In genomic region chr11:63877658-63878241, GRCh38 we compare ENCODE assay signal across 20 cellular contexts. TPM values are rescaled to one million over a fixed set of nuclear protein-coding genes. Genes with fewer than 3 reads are reported as not detected.
DNase-seq lines count a peak whose midpoint lies in the region; FAIRE-seq and TF ChIP-seq lines count a peak whose summit lies in the region.
"Had no signal": no experiment of that assay in that cellular context is flagged by ENCODE, and none has a peak within 500 bp of the region (broad histone marks: within the 10 kb centered on the region; RNA-seq: fewer than 3 reads in every experiment).

No MANE protein-coding gene starts in this region.

- no peak for FAIRE-seq in H1 (lab: Jason Lieb, UNC)
- FAIRE-seq: A204.1, HepG2 had no signal

- no peak overlapping the region for H2BK20ac ChIP-seq in H1 (ENCODE audit: low read length)

- H3K4me2 ChIP-seq in H1 (ENCODE audit: insufficient read depth in 1 of 2, low read depth in 2 of 2, low read length in 2 of 2) (no peak overlapping the region), trophoblast cell (ENCODE audit: low read length) (no peak overlapping the region), mesendoderm (ENCODE audit: low read length) (no peak overlapping the region)

- peak overlapping the region; percentile 93 for H3K27ac ChIP-seq in VCaP
- H3K27ac ChIP-seq in H1 (ENCODE audit: low read depth, low read length), result no peak overlapping the region
- H3K27ac ChIP-seq in trophoblast cell (ENCODE audit: low read depth, low read length), result no peak overlapping the region
- no peak overlapping the region for H3K27ac ChIP-seq in mesendoderm (ENCODE audit: low read depth, low read length)
- H3K27ac ChIP-seq: parathyroid adenoma, SK-N-MC had no signal

- 92% methylated on average over 6 of the region's 6 CpGs; no CpG with 5 or more reads in 1 of the 2 experiments for whole genome bisulfite sequencing in H1 (ENCODE audit: extremely low coverage in 1 of 2, insufficient coverage in 1 of 2, insufficient read length in 1 of 2, insufficient replicate concordance in 2 of 2, low coverage in 1 of 2, low lambda C conversion rate in 2 of 2, missing lambda C conversion rate in 1 of 2), 2 experiments
- WGBS in trophoblast cell (ENCODE audit: extremely low coverage, insufficient coverage, insufficient read length), result no CpG with 5 or more reads among the region's 6 CpGs
- no CpG with 5 or more reads among the region's 6 CpGs for WGBS in mesendoderm (ENCODE audit: extremely low coverage, insufficient coverage, low lambda C conversion rate)

- POLR2A ChIA-PET in H1 (lab: Charles Lee; ENCODE audit: partially characterized antibody), result interaction anchor here (0.8 to 3.0 kb wide), 6 partner anchors 9 to 48 kb away, joined by 3 to 7 read pairs (median 4); partner anchors contain the start of gene RCOR2

- peaks cover 7 to 19% (median 13%) of the 10 kb centered on the region in 4 experiments for H3K4me1 ChIP-seq in H1 (replicated peaks in 1 of 4; ENCODE audit: control insufficient read depth in 3 of 4, insufficient read depth in 4 of 4, low read length in 3 of 4)
- peaks cover 24 to 25% of the 10 kb centered on the region in 2 experiments for H3K4me1 ChIP-seq in trophoblast cell (ENCODE audit: control insufficient read depth in 1 of 2, insufficient read depth in 2 of 2, low read length in 2 of 2)
- peaks cover 10% of the 10 kb centered on the region for H3K4me1 ChIP-seq in mesendoderm (ENCODE audit: control insufficient read depth, low read depth, low read length)

- no peak overlapping the region for H4K5ac ChIP-seq in H1 (ENCODE audit: insufficient read length, low read depth, low read length)
- no peak overlapping the region for H4K5ac ChIP-seq in mesendoderm (ENCODE audit: low read length)

- H2BK120ac ChIP-seq in H1 (replicated peaks; ENCODE audit: low read depth, low read length) (no peak overlapping the region), trophoblast cell (ENCODE audit: insufficient read depth, low read length, poor library complexity) (no peak overlapping the region), mesendoderm (ENCODE audit: low read depth, low read length) (no peak overlapping the region)

- H3K9me3 ChIP-seq in H1 (ENCODE audit: insufficient read depth in 2 of 2, low read depth in 1 of 2, low read length in 1 of 2) (no peaks in the 10 kb centered on the region), trophoblast cell (ENCODE audit: insufficient read depth, low read depth, low read length) (no peaks in the 10 kb centered on the region)

- H2AFZ ChIP-seq in H1 (ENCODE audit: low read length) (no peak overlapping the region), trophoblast cell (ENCODE audit: insufficient read depth, low read length, poor library complexity) (no peak overlapping the region)
- H2AFZ ChIP-seq: parathyroid adenoma had no signal

- H4K20me1 ChIP-seq in H1 (replicated peaks in 1 of 2; ENCODE audit: control insufficient read depth in 1 of 2, insufficient read depth in 2 of 2, low read length in 2 of 2), result peaks cover 8 to 28% of the 10 kb centered on the region in 2 experiments

- H4K12ac ChIP-seq in trophoblast cell (ENCODE audit: low read depth, low read length), result no peak overlapping the region

- H3K79me2 ChIP-seq in H1 (ENCODE audit: control insufficient read depth in 1 of 2, insufficient read depth in 2 of 2, low read length in 2 of 2), result peaks cover 0 to 81% of the 10 kb centered on the region in 2 experiments; a peak in 2 of 4 replicates
- H3K79me2 ChIP-seq in trophoblast cell (ENCODE audit: control insufficient read depth, insufficient read depth, low read length, poor library complexity), result peaks cover 20% of the 10 kb centered on the region
- peaks cover 60% of the 10 kb centered on the region for H3K79me2 ChIP-seq in mesendoderm (ENCODE audit: control insufficient read depth, insufficient read depth, low read length)

- no peak for TF ChIP-seq RAD21 in H1 (IDR thresholded peaks at IDR 0.05 in 1 of 2, conservative IDR thresholded peaks at IDR 0.05 in 1 of 2; ENCODE audit: low read depth in 2 of 2, low read length in 2 of 2)

- TF ChIP-seq EP300 in H1 (IDR thresholded peaks at IDR 0.05; ENCODE audit: borderline replicate concordance in 1 of 2, low read depth in 2 of 2, low read length in 2 of 2), result no peak

- no peak overlapping the region for H3K9ac ChIP-seq in H1 (replicated peaks in 1 of 4; ENCODE audit: extremely low read depth in 1 of 4, low read depth in 3 of 4, low read length in 3 of 4)
- no peak overlapping the region for H3K9ac ChIP-seq in trophoblast cell (ENCODE audit: low read length)
- H3K9ac ChIP-seq in mesendoderm (ENCODE audit: low read length), result no peak overlapping the region
- H3K9ac ChIP-seq: parathyroid adenoma had no signal

- CTCF ChIA-PET in H1 (lab: Charles Lee; ENCODE audit: partially characterized antibody), result interaction anchor here (0.9 to 8.5 kb wide), 14 partner anchors 10 to 57 kb away, joined by 3 to 76 read pairs (median 4); partner anchors contain the start of gene MARK2

- H3K18ac ChIP-seq in H1 (ENCODE audit: extremely low read depth, low read length), result no peak overlapping the region
- H3K18ac ChIP-seq in trophoblast cell (ENCODE audit: low read length), result no peak overlapping the region
- H3K18ac ChIP-seq in mesendoderm (ENCODE audit: low read length), result no peak overlapping the region

- H3K4me3 ChIP-seq in H1 (ENCODE audit: extremely low read depth in 1 of 4, insufficient read depth in 2 of 4, low read depth in 3 of 4, low read length in 4 of 4) (no peak overlapping the region), trophoblast cell (ENCODE audit: low read depth, low read length) (no peak overlapping the region), mesendoderm (ENCODE audit: low read length) (no peak overlapping the region)
- H3K4me3 ChIP-seq: SK-N-MC had no signal

- no peak for TF ChIP-seq POLR2A in H1 (IDR thresholded peaks at IDR 0.05; ENCODE audit: control extremely low read depth in 1 of 2, low read depth in 2 of 2, low read length in 2 of 2)

- H3K79me1 ChIP-seq in H1 (ENCODE audit: low read depth, low read length) (peaks cover 25% of the 10 kb centered on the region), trophoblast cell (ENCODE audit: low read length) (no peaks in the 10 kb centered on the region), mesendoderm (ENCODE audit: low read length) (peaks cover 45% of the 10 kb centered on the region)

- H2BK12ac ChIP-seq in H1 (ENCODE audit: low read depth, low read length) (no peak overlapping the region), trophoblast cell (ENCODE audit: low read length) (no peak overlapping the region)

- no peak for TF ChIP-seq CTCF in VCaP (conservative IDR thresholded peaks at IDR 0.05)
- TF ChIP-seq CTCF in H1 (IDR thresholded peaks at IDR 0.05; ENCODE audit: control extremely low read depth in 1 of 3, insufficient read depth in 1 of 3, low read depth in 1 of 3, low read length in 3 of 3), result no peak

- H3K27me3 ChIP-seq in H1 (replicated peaks in 1 of 4; ENCODE audit: control insufficient read depth in 3 of 4, extremely low read depth in 1 of 4, insufficient read depth in 3 of 4, low read length in 3 of 4) (no peaks in the 10 kb centered on the region), trophoblast cell (ENCODE audit: insufficient read depth, low read length) (no peaks in the 10 kb centered on the region), mesendoderm (ENCODE audit: insufficient read depth, low read length, poor library complexity) (no peaks in the 10 kb centered on the region)

- H3K23ac ChIP-seq in H1 (ENCODE audit: insufficient read length), result no peak overlapping the region
- H3K23ac ChIP-seq in trophoblast cell (ENCODE audit: low read length), result no peak overlapping the region
- no peak overlapping the region for H3K23ac ChIP-seq in mesendoderm (ENCODE audit: low read length)

- 0 out of 2 replicates have a peak, but pooled peaks cover 2% of the 10 kb centered on the region for H3K23me2 ChIP-seq in H1 (ENCODE audit: low read depth, low read length)

- DNase-seq in NCI-H510A treated with DMSO at 0.1 percent for 48 hours (lab: John Stamatoyannopoulos, UW) (peak; percentile 10), NCI-H510A (lab: John Stamatoyannopoulos, UW) (no peak), H1 (ENCODE audit: low read depth in 1 of 2, low spot score in 2 of 2) (no peak), trophoblast cell (no peak), mesenteric fat pad (ENCODE audit: low spot score) (no peak), mesendoderm (no peak)
- no peak for DNase-seq in NK-92 treated with Interleukin-12 subunit alpha and Interleukin-12 subunit beta, amount 100 ng/mL, for 24 hours (lab: John Stamatoyannopoulos, UW)
- DNase-seq: activated gamma-delta T cell; aorta; GDM1; HCEC 1CT; NCI-H1417; NCI-H2171; stimulated activated naive CD4-positive, alpha-beta T cell treated with Interleukin-2 at 50 U/mL for 16 hours; T-helper 9 cell had no signal

- no peak overlapping the region for H2BK5ac ChIP-seq in H1 (ENCODE audit: low read depth, low read length)
- no peak overlapping the region for H2BK5ac ChIP-seq in trophoblast cell (ENCODE audit: low read depth, low read length, poor library complexity)
- H2BK5ac ChIP-seq in mesendoderm (ENCODE audit: low read length), result no peak overlapping the region

- H4K91ac ChIP-seq in H1 (replicated peaks; ENCODE audit: insufficient read length, low read length), result no peak overlapping the region
- no peak overlapping the region for H4K91ac ChIP-seq in trophoblast cell (ENCODE audit: low read depth, low read length)

- H2AK5ac ChIP-seq in H1 (ENCODE audit: low read depth, low read length) (0 out of 2 replicates have a peak overlapping the region, but pooled peaks have one; percentile 10), trophoblast cell (ENCODE audit: low read length) (no peak overlapping the region), mesendoderm (ENCODE audit: low read length) (no peak overlapping the region)

- H3K14ac ChIP-seq in H1 (ENCODE audit: insufficient read length), result no peak overlapping the region
- no peak overlapping the region for H3K14ac ChIP-seq in trophoblast cell (ENCODE audit: low read length)

- H2BK15ac ChIP-seq in H1 (ENCODE audit: low read length), result no peak overlapping the region
- H2BK15ac ChIP-seq in mesendoderm (replicated peaks; ENCODE audit: low read depth), result no peak overlapping the region

- H3K56ac ChIP-seq in H1 (replicated peaks; ENCODE audit: insufficient read length, low read depth, low read length) (no peak overlapping the region), mesendoderm (ENCODE audit: low read length) (no peak overlapping the region)

- H3K4ac ChIP-seq in H1 (replicated peaks; ENCODE audit: insufficient read length, low read depth, low read length) (no peak overlapping the region), trophoblast cell (ENCODE audit: low read depth, low read length) (peak overlapping the region; percentile 75), mesendoderm (ENCODE audit: low read depth, low read length) (no peak overlapping the region)

- H3K36me3 ChIP-seq in H1 (ENCODE audit: control insufficient read depth in 2 of 4, insufficient read depth in 4 of 4, low read length in 3 of 4) (no peaks in the 10 kb centered on the region), trophoblast cell (ENCODE audit: control insufficient read depth in 1 of 2, insufficient read depth in 2 of 2, low read length in 2 of 2) (peaks cover 5 to 8% of the 10 kb centered on the region in 2 experiments), mesendoderm (ENCODE audit: control insufficient read depth, insufficient read depth, low read length) (no peaks in the 10 kb centered on the region)

- H4K8ac ChIP-seq in H1 (ENCODE audit: extremely low read depth, insufficient read depth, low read length) (no peak overlapping the region), trophoblast cell (ENCODE audit: low read depth, low read length) (no peak overlapping the region), mesendoderm (ENCODE audit: low read depth, low read length) (no peak overlapping the region)

RNA-seq across cellular contexts. Expression of gene MARK2, which starts 38.8 kb away (rescaled TPM):
- total RNA-seq in H1 (2021; fragmentation: NEBNext Ultra II Directional; extraction: Animal tissue kit (Norgen Biotek cat#: 25700)), result 56.5 and 58.5 TPM in 2 replicates
- polyA plus RNA-seq in H1 (2011; rRNA removed), result 19.3 and 24.4 TPM in 2 replicates
- 18.1 TPM for polyA plus RNA-seq in H1 (2011; cell fraction: cytosol; rRNA removed)
- 32.7 TPM for polyA plus RNA-seq in H1 (2011; cell fraction: nucleus; rRNA removed)
- 29.2 to 30.7 TPM (median 29.5 TPM) in 4 replicates for polyA plus RNA-seq in H1 (2012, experiment 1 of 2)
- polyA plus RNA-seq in H1 (2012, experiment 2 of 2), result 25.5 TPM
- polyA plus RNA-seq in H1 (2013, experiment 1 of 2), result 30.7 TPM
- polyA plus RNA-seq in H1 (2013, experiment 2 of 2), result 28.7 TPM
- 22.4 and 28.2 TPM in 2 replicates for polyA minus RNA-seq in H1 (2011; rRNA and poly(A)+ RNA removed)
- 38.7 TPM for polyA minus RNA-seq in H1 (2011; cell fraction: cytosol; rRNA and poly(A)+ RNA removed)
- 28.2 TPM for polyA minus RNA-seq in H1 (2011; cell fraction: nucleus; rRNA and poly(A)+ RNA removed)
- polyA plus RNA-seq in trophoblast cell (2013), result 67.3 and 70.2 TPM in 2 replicates
- total RNA-seq in mesenteric fat pad, result 32.2 TPM
- polyA plus RNA-seq in mesendoderm (2013, experiment 1 of 2), result 44.0 TPM
- polyA plus RNA-seq in mesendoderm (2013, experiment 2 of 2), result 44.6 TPM

RNA-seq across cellular contexts. Expression of gene RCOR2, which starts 39.2 kb away (rescaled TPM):
- total RNA-seq in H1 (2021; fragmentation: NEBNext Ultra II Directional; extraction: Animal tissue kit (Norgen Biotek cat#: 25700)), result 78.0 and 80.1 TPM in 2 replicates
- polyA plus RNA-seq in H1 (2011; rRNA removed), result 54.6 and 75.9 TPM in 2 replicates
- polyA plus RNA-seq in H1 (2011; cell fraction: cytosol; rRNA removed), result 67.2 TPM
- polyA plus RNA-seq in H1 (2011; cell fraction: nucleus; rRNA removed), result 110 TPM
- 55.1 to 84.2 TPM (median 78.1 TPM) in 4 replicates for polyA plus RNA-seq in H1 (2012, experiment 1 of 2)
- 64.1 TPM for polyA plus RNA-seq in H1 (2012, experiment 2 of 2)
- 47.1 TPM for polyA plus RNA-seq in H1 (2013, experiment 1 of 2)
- polyA plus RNA-seq in H1 (2013, experiment 2 of 2), result 41.5 TPM
- 54.5 and 69.3 TPM in 2 replicates for polyA minus RNA-seq in H1 (2011; rRNA and poly(A)+ RNA removed)
- polyA minus RNA-seq in H1 (2011; cell fraction: cytosol; rRNA and poly(A)+ RNA removed), result 50.3 TPM
- polyA minus RNA-seq in H1 (2011; cell fraction: nucleus; rRNA and poly(A)+ RNA removed), result 42.1 TPM
- polyA plus RNA-seq in trophoblast cell (2013), result 11.6 and 13.0 TPM in 2 replicates
- 0.58 TPM for total RNA-seq in mesenteric fat pad
- polyA plus RNA-seq in mesendoderm (2013, experiment 1 of 2), result 35.7 TPM
- polyA plus RNA-seq in mesendoderm (2013, experiment 2 of 2), result 36.5 TPM

Comparison
In these comparisons a context has a peak if more than half of its experiments do, and no peak if none do; other contexts are left out.
1. RNA of gene RCOR2, which starts 39.2 kb away (total RNA-seq): 78.0 to 80.1 TPM in H1; 0.58 TPM in mesenteric fat pad (single experiment); every median in the first group is over 10 times any median in the second.